ENCODE assay signal across 8 cellular contexts in genomic region chr7:138460649-138461607, GRCh38. TPM values are rescaled to one million over a fixed set of nuclear protein-coding genes. Genes with fewer than 3 reads are reported as not detected.
A peak's percentile ranks its signal among the peaks of the same experiment; 100 is the strongest.
DNase-seq lines count a peak whose midpoint lies in the region; ATAC-seq and TF ChIP-seq lines count a peak whose summit lies in the region.

No MANE protein-coding gene starts in this region.

- H3K4me1 ChIP-seq in lower lobe of right lung: peaks cover 11% of the 10 kb centered on the region

- H3K27ac ChIP-seq in lower lobe of right lung: peak overlapping the region; percentile 96

- ATAC-seq in GM18858 (IDR thresholded peaks at IDR 0.05; ENCODE audit: unreplicated experiment) (peak; percentile 24), HG03066 (IDR thresholded peaks at IDR 0.05; ENCODE audit: low read depth, unreplicated experiment) (peak; percentile 32), lower lobe of right lung (peak; percentile 53 to 57)

- no peaks in the 10 kb centered on the region for H3K9me3 ChIP-seq in lower lobe of right lung

- intact Hi-C loops in lower lobe of right lung (cut with DNase I): loop anchor here (10.0 kb wide), 1 partner anchor 84 kb away; no protein-coding TSS in a partner anchor

- H3K27me3 ChIP-seq in lower lobe of right lung (ENCODE audit: low read depth): no peaks in the 10 kb centered on the region

- TF ChIP-seq CTCF in lower lobe of right lung (IDR thresholded peaks at IDR 0.05): no peak

- DNase-seq in AG08395 (ENCODE audit: low spot score) (peak; percentile 33), NCI-H460 (ENCODE audit: extremely low read depth, low read depth) (peak; percentile 12), dermis blood vessel endothelial cell (peak; percentile 64), lower lobe of right lung (peak; percentile 75)
- DNase-seq in activated CD4-positive, alpha-beta T cell treated with anti-CD3 and anti-CD28 coated beads, Interleukin-2, amount 50 U/mL, for 48 hours: peak; percentile 58 to 65
- DNase-seq in stimulated activated CD4-positive, alpha-beta T cell treated with anti-CD3 and anti-CD28 coated beads, TNF-alpha, amount 100 ng/mL, for 4 hours (ENCODE audit: low read depth in 3 of 3): peak; percentile 31 to 45 (median 32)

- H3K36me3 ChIP-seq in lower lobe of right lung: no peaks in the 10 kb centered on the region

- H3K4me3 ChIP-seq in lower lobe of right lung: peak overlapping the region; percentile 86

RNA-seq across cellular contexts. Expression of gene TRIM24, which starts 0.9 kb away (rescaled TPM):
- total RNA-seq in NCI-H460 (2014; rRNA removed; shearing (Covaris generic)): 10.6 and 12.0 TPM in 2 replicates
- polyA plus RNA-seq in NCI-H460 (2014; cell fraction: nucleus; rRNA removed): 5.2 and 9.2 TPM in 2 replicates
- total RNA-seq in dermis blood vessel endothelial cell: 14.5 and 19.5 TPM in 2 replicates
- 25.8 TPM for total RNA-seq in lower lobe of right lung

Comparison
In these comparisons a context has a peak if more than half of its experiments do, and no peak if none do; other contexts are left out.
1. Peak in every context shown above with its lines: DNase-seq, ATAC-seq, H3K4me3 ChIP-seq and H3K27ac ChIP-seq.
2. DNase-seq: peak in every context shown above with its lines; median percentile 75 in lower lobe of right lung; 64 in dermis blood vessel endothelial cell; 62 in activated CD4-positive, alpha-beta T cell treated with anti-CD3 and anti-CD28 coated beads, Interleukin-2, amount 50 U/mL, for 48 hours; 33 in AG08395; 32 in stimulated activated CD4-positive, alpha-beta T cell treated with anti-CD3 and anti-CD28 coated beads, TNF-alpha, amount 100 ng/mL, for 4 hours; 12 in NCI-H460.